ENCODE assay signal across 15 cellular contexts in genomic region chr15:47582283-47582682, GRCh38.
DNase-seq lines count a peak whose midpoint lies in the region; ATAC-seq and TF ChIP-seq lines count a peak whose summit lies in the region.
"Had no signal": no experiment of that assay in that cellular context is flagged by ENCODE, and none has a peak within 500 bp of the region (broad histone marks: within the 10 kb centered on the region; RNA-seq: fewer than 3 reads in every experiment).

No MANE protein-coding gene starts in this region.

- peak; percentile 10; the same call in 1 of the 3 replicates for ATAC-seq in RWPE2 (ENCODE audit: low read depth)
- peak; percentile 20 for ATAC-seq in sciatic nerve
- ATAC-seq in GM21423 (IDR thresholded peaks at IDR 0.05; ENCODE audit: unreplicated experiment) = no peak
- no peak for ATAC-seq in CD4-positive, alpha-beta T cell (ENCODE audit: poor library complexity)
- ATAC-seq: CD8-positive, alpha-beta T cell; GM12878; HCT116 had no signal

- H3K4me1 Mint-ChIP-seq in glutamatergic neuron (ENCODE audit: low read depth, unreplicated experiment) = peaks cover 60% of the 10 kb centered on the region
- no peaks in the 10 kb centered on the region for H3K4me1 Mint-ChIP-seq in CD4-positive, alpha-beta T cell (ENCODE audit: low read depth)

- POLR2A ChIA-PET in CD4-positive, alpha-beta T cell (lab: Charles Lee) = no interaction called here

- H3K9me3 ChIP-seq in RWPE2 (ENCODE audit: severe bottlenecking) = no peaks in the 10 kb centered on the region
- no peaks in the 10 kb centered on the region for H3K9me3 ChIP-seq in CD4-positive, alpha-beta T cell (ENCODE audit: control insufficient read depth, low read length)
- H3K9me3 ChIP-seq: Caco-2 had no signal

- peak overlapping the region; percentile 79 for H3K27ac Mint-ChIP-seq in glutamatergic neuron (ENCODE audit: unreplicated experiment)
- no peak overlapping the region for H3K27ac Mint-ChIP-seq in CD4-positive, alpha-beta T cell
- H3K27ac Mint-ChIP-seq: CD8-positive, alpha-beta T cell had no signal

- intact Hi-C loops in sciatic nerve (cut with DNase I) = no loop called here
- intact Hi-C loops in CD4-positive, alpha-beta T cell (cut with DNase I, micrococcal nuclease) = no loop called here

- peaks cover 6% of the 10 kb centered on the region for H3K36me3 Mint-ChIP-seq in glutamatergic neuron (ENCODE audit: unreplicated experiment)
- no peaks in the 10 kb centered on the region for H3K36me3 Mint-ChIP-seq in CD4-positive, alpha-beta T cell (ENCODE audit: low read depth)
- H3K36me3 Mint-ChIP-seq: CD8-positive, alpha-beta T cell had no signal

- H3K36me3 ChIP-seq in RWPE2 (ENCODE audit: low read depth) = no peaks in the 10 kb centered on the region

- CTCF ChIA-PET in CD4-positive, alpha-beta T cell (lab: Charles Lee) = no interaction called here

- DNase-seq in RWPE2 (ENCODE audit: low spot score) (no peak), glutamatergic neuron (no peak), sciatic nerve (ENCODE audit: low spot score) (no peak), cerebellar cortex (ENCODE audit: low spot score) (no peak)
- no peak for DNase-seq in CD4-positive, alpha-beta T cell
- DNase-seq: C1 segment of cervical spinal cord; Caco-2; CD8-positive, alpha-beta T cell; DMS79; EL; GDM1; H9 had no signal

- H3K4me1 ChIP-seq in RWPE2 (ENCODE audit: insufficient read depth, poor library complexity, severe bottlenecking) = no peaks in the 10 kb centered on the region
- H3K4me1 ChIP-seq: Caco-2 had no signal

- peaks cover 20% of the 10 kb centered on the region for H3K9me3 Mint-ChIP-seq in glutamatergic neuron (ENCODE audit: unreplicated experiment)
- no peaks in the 10 kb centered on the region for H3K9me3 Mint-ChIP-seq in CD4-positive, alpha-beta T cell
- H3K9me3 Mint-ChIP-seq: CD8-positive, alpha-beta T cell; H9 had no signal

- H3K4me3 ChIP-seq in RWPE2 (ENCODE audit: severe bottlenecking) = no peak overlapping the region
- H3K4me3 ChIP-seq: GM12878 had no signal

- TF ChIP-seq CTCF in RWPE2 (IDR thresholded peaks at IDR 0.05; ENCODE audit: poor library complexity, severe bottlenecking) (no peak), glutamatergic neuron (IDR thresholded peaks at IDR 0.05; ENCODE audit: partially characterized antibody, unreplicated experiment) (no peak)
- TF ChIP-seq CTCF in CD4-positive, alpha-beta T cell (IDR thresholded peaks at IDR 0.05) = no peak

- H3K27ac ChIP-seq in RWPE2 (ENCODE audit: poor library complexity, severe bottlenecking) = no peak overlapping the region
- no peak overlapping the region for H3K27ac ChIP-seq in CD4-positive, alpha-beta T cell (ENCODE audit: low read depth, low read length)

- no peaks in the 10 kb centered on the region for H3K27me3 ChIP-seq in RWPE2 (ENCODE audit: insufficient read depth, poor library complexity, severe bottlenecking)
- H3K27me3 ChIP-seq in CD4-positive, alpha-beta T cell (ENCODE audit: control insufficient read depth, insufficient read depth, low read length) = no peaks in the 10 kb centered on the region

- peaks cover 5% of the 10 kb centered on the region for H3K27me3 Mint-ChIP-seq in glutamatergic neuron (ENCODE audit: unreplicated experiment)
- H3K27me3 Mint-ChIP-seq in CD4-positive, alpha-beta T cell = no peaks in the 10 kb centered on the region

- peak overlapping the region; percentile 50 for H3K4me3 Mint-ChIP-seq in glutamatergic neuron (ENCODE audit: unreplicated experiment)
- H3K4me3 Mint-ChIP-seq in CD4-positive, alpha-beta T cell = no peak overlapping the region
- H3K4me3 Mint-ChIP-seq: CD8-positive, alpha-beta T cell; H9 had no signal

Comparison
In these comparisons a context has a peak if more than half of its experiments do, and no peak if none do; other contexts are left out.
1. ATAC-seq: peak in RWPE2 (single experiment) and sciatic nerve (single experiment); none in GM21423 (single experiment) and CD4-positive, alpha-beta T cell (single experiment).